Comparison of ENCODE assay signal across 8 cellular contexts in genomic region chr3:72818092-72818721, GRCh38. TPM values are rescaled to one million over a fixed set of nuclear protein-coding genes. Genes with fewer than 3 reads are reported as not detected.
A peak's percentile ranks its signal among the peaks of the same experiment; 100 is the strongest.
DNase-seq lines count a peak whose midpoint lies in the region; ATAC-seq and TF ChIP-seq lines count a peak whose summit lies in the region.

No MANE protein-coding gene starts in this region.

- no peak overlapping the region for H2BK120ac ChIP-seq in IMR-90 (ENCODE audit: low read depth, low read length)
- no peak overlapping the region for H2BK120ac ChIP-seq in mesendoderm (ENCODE audit: low read depth, low read length)

- TF ChIP-seq CTCF in IMR-90 (conservative IDR thresholded peaks at IDR 0.05; ENCODE audit: low read depth, low read length) (peak; percentile 64), brain microvascular endothelial cell (IDR thresholded peaks at IDR 0.05; ENCODE audit: low read depth, low read length, missing control alignments) (peak; percentile 64)

- H3K23ac ChIP-seq in IMR-90 (ENCODE audit: low read depth, low read length) (no peak overlapping the region), mesendoderm (ENCODE audit: low read length) (no peak overlapping the region)

- H3K27me3 ChIP-seq in IMR-90 (ENCODE audit: control insufficient read depth, insufficient read depth, low read length), result no peaks in the 10 kb centered on the region
- H3K27me3 ChIP-seq in brain microvascular endothelial cell (replicated peaks), result no peaks in the 10 kb centered on the region
- no peaks in the 10 kb centered on the region for H3K27me3 ChIP-seq in mesendoderm (ENCODE audit: insufficient read depth, low read length, poor library complexity)

- CTCF ChIA-PET in IMR-90 (lab: Yijun Ruan, JAX), result interaction anchor here (0.6 to 2.8 kb wide), 3 partner anchors 143 to 943 kb away, joined by 3 to 14 read pairs (median 3); no protein-coding TSS in a partner anchor

- no peak overlapping the region for H2AFZ ChIP-seq in IMR-90 (replicated peaks; ENCODE audit: low read length, poor library complexity)

- H2BK20ac ChIP-seq in IMR-90 (ENCODE audit: low read depth, low read length), result no peak overlapping the region

- peaks cover 45% of the 10 kb centered on the region for H3K36me3 Mint-ChIP-seq in stimulated activated effector memory CD8-positive, alpha-beta T cell treated with anti-CD3 and anti-CD28 coated beads, Interleukin-12 subunit alpha, Interleukin-12 subunit beta, amount 100 ng/mL, for 72 hours

- DNase-seq in D341Med (ENCODE audit: low spot score) (peak; percentile 46), IMR-90 (peak; percentile 36), brain microvascular endothelial cell (peak; percentile 11), mesendoderm (peak; percentile 13), amniotic stem cell (lab: John Stamatoyannopoulos, UW) (no peak), DMS79 treated with DMSO at 0.1 percent for 48 hours (lab: John Stamatoyannopoulos, UW) (no peak), T-helper 1 cell (no peak)
- DNase-seq in stimulated activated effector memory CD8-positive, alpha-beta T cell treated with anti-CD3 and anti-CD28 coated beads, Interleukin-12 subunit alpha, Interleukin-12 subunit beta, amount 100 ng/mL, for 72 hours (ENCODE audit: low spot score in 2 of 2), result no peak

- H4K5ac ChIP-seq in IMR-90 (ENCODE audit: low read depth, low read length) (no peak overlapping the region), mesendoderm (ENCODE audit: low read length) (no peak overlapping the region)

- H3K79me1 ChIP-seq in IMR-90 (ENCODE audit: low read depth in 1 of 2, low read length in 2 of 2), result peaks cover 7% of the 10 kb centered on the region in 2 experiments
- no peaks in the 10 kb centered on the region for H3K79me1 ChIP-seq in mesendoderm (ENCODE audit: low read length)

- no peak overlapping the region for H2AK9ac ChIP-seq in IMR-90 (replicated peaks; ENCODE audit: low read depth, low read length, poor library complexity)

- peaks cover 4% of the 10 kb centered on the region; the same call in 1 of the 2 replicates for H3K9me1 ChIP-seq in IMR-90 (ENCODE audit: insufficient read depth, low read length)

- no CpG with 5 or more reads among the region's 2 CpGs for WGBS in IMR-90 (ENCODE audit: extremely low coverage in 2 of 2, insufficient read length in 1 of 2), 2 experiments
- no CpG with 5 or more reads among the region's 2 CpGs for WGBS in mesendoderm (ENCODE audit: extremely low coverage, insufficient coverage, low lambda C conversion rate)

- H2AK5ac ChIP-seq in IMR-90 (ENCODE audit: low read depth, low read length) (no peak overlapping the region), mesendoderm (ENCODE audit: low read length) (no peak overlapping the region)

- POLR2A ChIA-PET in IMR-90 (lab: Charles Lee; ENCODE audit: unreplicated experiment), result no interaction called here

- peaks cover 17% of the 10 kb centered on the region for H3K4me1 Mint-ChIP-seq in stimulated activated effector memory CD8-positive, alpha-beta T cell treated with anti-CD3 and anti-CD28 coated beads, Interleukin-12 subunit alpha, Interleukin-12 subunit beta, amount 100 ng/mL, for 72 hours

- peak; percentile 42; the same call in 1 of the 2 replicates for ATAC-seq in IMR-90 (ENCODE audit: low read depth)
- no peak for ATAC-seq in stimulated activated effector memory CD8-positive, alpha-beta T cell treated with anti-CD3 and anti-CD28 coated beads, Interleukin-12 subunit alpha, Interleukin-12 subunit beta, amount 100 ng/mL, for 72 hours

- no peak overlapping the region for H3K4me3 Mint-ChIP-seq in stimulated activated effector memory CD8-positive, alpha-beta T cell treated with anti-CD3 and anti-CD28 coated beads, Interleukin-12 subunit alpha, Interleukin-12 subunit beta, amount 100 ng/mL, for 72 hours

- H3K27ac ChIP-seq in IMR-90 (ENCODE audit: insufficient read depth, low read length) (no peak overlapping the region; the same call in 1 of the 2 replicates), brain microvascular endothelial cell (no peak overlapping the region), mesendoderm (ENCODE audit: low read depth, low read length) (no peak overlapping the region)

- TF ChIP-seq RAD21 in IMR-90 (IDR thresholded peaks at IDR 0.05; ENCODE audit: low read length), result peak; percentile 78

- H2BK5ac ChIP-seq in IMR-90 (ENCODE audit: low read depth, low read length, poor library complexity, severe bottlenecking) (no peak overlapping the region), mesendoderm (ENCODE audit: low read length) (no peak overlapping the region)

- no peaks in the 10 kb centered on the region for H3K9me3 Mint-ChIP-seq in stimulated activated effector memory CD8-positive, alpha-beta T cell treated with anti-CD3 and anti-CD28 coated beads, Interleukin-12 subunit alpha, Interleukin-12 subunit beta, amount 100 ng/mL, for 72 hours

- H3K9ac ChIP-seq in IMR-90 (ENCODE audit: low read depth, low read length) (no peak overlapping the region), mesendoderm (ENCODE audit: low read length) (no peak overlapping the region)

- H3K4me1 ChIP-seq in IMR-90 (ENCODE audit: control insufficient read depth, insufficient read depth, low read length) (peaks cover 7% of the 10 kb centered on the region), mesendoderm (ENCODE audit: control insufficient read depth, low read depth, low read length) (no peaks in the 10 kb centered on the region)

- no peaks in the 10 kb centered on the region for H3K9me3 ChIP-seq in IMR-90 (ENCODE audit: control insufficient read depth, insufficient read depth, low read length)

- H3K27ac Mint-ChIP-seq in stimulated activated effector memory CD8-positive, alpha-beta T cell treated with anti-CD3 and anti-CD28 coated beads, Interleukin-12 subunit alpha, Interleukin-12 subunit beta, amount 100 ng/mL, for 72 hours, result no peak overlapping the region

- in situ Hi-C loops in IMR-90 (cut with MboI; ENCODE audit: low sequenced_read_pairs) (no loop called here), brain microvascular endothelial cell (cut with HindIII; ENCODE audit: low pct_ligation_motif_present, low sequenced_read_pairs) (no loop called here)

- H3K14ac ChIP-seq in IMR-90 (replicated peaks; ENCODE audit: low read depth, low read length), result no peak overlapping the region

- H3K4me3 ChIP-seq in IMR-90 (ENCODE audit: insufficient read depth, low read depth, low read length), result no peak overlapping the region
- H3K4me3 ChIP-seq in brain microvascular endothelial cell (ENCODE audit: low read depth, low read length), result no peak overlapping the region
- no peak overlapping the region for H3K4me3 ChIP-seq in mesendoderm (ENCODE audit: low read length)

- H3K36me3 ChIP-seq in IMR-90 (ENCODE audit: control insufficient read depth, insufficient read depth, low read length) (peaks cover 4% of the 10 kb centered on the region), brain microvascular endothelial cell (replicated peaks) (no peaks in the 10 kb centered on the region), mesendoderm (ENCODE audit: control insufficient read depth, insufficient read depth, low read length) (no peaks in the 10 kb centered on the region)

- no peak overlapping the region for H4K91ac ChIP-seq in IMR-90 (ENCODE audit: insufficient read depth, low read depth, low read length)

- H3K18ac ChIP-seq in IMR-90 (ENCODE audit: low read depth, low read length) (no peak overlapping the region), mesendoderm (ENCODE audit: low read length) (no peak overlapping the region)

- no peak overlapping the region for H2BK15ac ChIP-seq in IMR-90 (ENCODE audit: low read depth, low read length)
- H2BK15ac ChIP-seq in mesendoderm (replicated peaks; ENCODE audit: low read depth), result no peak overlapping the region

- no peaks in the 10 kb centered on the region for H3K79me2 ChIP-seq in mesendoderm (ENCODE audit: control insufficient read depth, insufficient read depth, low read length)

- H3K4ac ChIP-seq in IMR-90 (ENCODE audit: low read depth, low read length) (no peak overlapping the region), mesendoderm (ENCODE audit: low read depth, low read length) (no peak overlapping the region)

- dilution Hi-C loops in IMR-90 (cut with HindIII; ENCODE audit: low sequenced_read_pairs, unreplicated experiment), result no loop called here

- H4K8ac ChIP-seq in IMR-90 (ENCODE audit: low read depth in 2 of 2, low read length in 2 of 2), result no peak overlapping the region
- no peak overlapping the region for H4K8ac ChIP-seq in mesendoderm (ENCODE audit: low read depth, low read length)

- intact Hi-C loops in IMR-90 (cut with micrococcal nuclease), result loop anchor here (1.0 to 10.0 kb wide), 4 partner anchors 373 to 943 kb away; no protein-coding TSS in a partner anchor

- H3K56ac ChIP-seq in IMR-90 (ENCODE audit: extremely low read depth, insufficient read depth, low read length) (no peak overlapping the region), mesendoderm (ENCODE audit: low read length) (no peak overlapping the region)

- H3K4me2 ChIP-seq in IMR-90 (ENCODE audit: low read depth, low read length) (no peak overlapping the region), mesendoderm (ENCODE audit: low read length) (no peak overlapping the region)

- BruUV-seq in IMR-90 (replicated peaks; lab: Mats Ljungman, UMichigan), result no TSS peak

- no peaks in the 10 kb centered on the region for H4K20me1 ChIP-seq in IMR-90 (ENCODE audit: insufficient read depth, low read length)

- TF ChIP-seq POLR2A in IMR-90 (IDR thresholded peaks at IDR 0.05; ENCODE audit: low read depth, low read length), result no peak

TF ChIP-seq in IMR-90, 13 proteins besides CTCF, POLR2A, EP300 and RAD21:
- no peak for TF ChIP-seq ELK1 (IDR thresholded peaks at IDR 0.05; ENCODE audit: borderline replicate concordance, low read depth, low read length)
- TF ChIP-seq SMC3 (IDR thresholded peaks at IDR 0.05; ENCODE audit: low read depth, low read length), result peak; percentile 50
- TF ChIP-seq MXI1 (IDR thresholded peaks at IDR 0.05; ENCODE audit: borderline replicate concordance, low read depth, low read length), result no peak
- TF ChIP-seq CHD1 (IDR thresholded peaks at IDR 0.05; ENCODE audit: low read depth, low read length), result no peak
- no peak for TF ChIP-seq BHLHE40 (IDR thresholded peaks at IDR 0.05; ENCODE audit: low read depth, low read length)
- no peak for TF ChIP-seq RCOR1 (IDR thresholded peaks at IDR 0.05; ENCODE audit: insufficient replicate concordance, low read length)

RNA-seq across cellular contexts. Expression of gene SHQ1, which starts 30.0 kb away (rescaled TPM):
- total RNA-seq in IMR-90 (2012; rRNA removed), result 19.4 and 28.6 TPM in 2 replicates
- 8.1 and 10.4 TPM in 2 replicates for polyA plus RNA-seq in IMR-90 (2012; rRNA removed)
- polyA plus RNA-seq in IMR-90 (2012; cell fraction: cytosol; rRNA removed), result 3.2 and 4.4 TPM in 2 replicates
- 1.8 and 9.9 TPM in 2 replicates for polyA plus RNA-seq in IMR-90 (2012; cell fraction: nucleus; rRNA removed; ENCODE audit: low replicate concordance)
- polyA plus RNA-seq in mesendoderm (2013, experiment 1 of 2), result 20.5 TPM
- polyA plus RNA-seq in mesendoderm (2013, experiment 2 of 2), result 19.5 TPM

Comparison
In these comparisons a context has a peak if more than half of its experiments do, and no peak if none do; other contexts are left out.
1. DNase-seq: peak in D341Med (single experiment), IMR-90 (single experiment), brain microvascular endothelial cell (single experiment) and mesendoderm (single experiment); none in stimulated activated effector memory CD8-positive, alpha-beta T cell treated with anti-CD3 and anti-CD28 coated beads, Interleukin-12 subunit alpha, Interleukin-12 subunit beta, amount 100 ng/mL, for 72 hours (0 of 2), amniotic stem cell (single experiment), DMS79 treated with DMSO at 0.1 percent for 48 hours (single experiment) and T-helper 1 cell (0 of 5).